10 cellular contexts compared by ENCODE assay signal in genomic region chr2:226790006-226790405, GRCh38. TPM values are rescaled to one million over a fixed set of nuclear protein-coding genes. Genes with fewer than 3 reads are reported as not detected.
DNase-seq lines count a peak whose midpoint lies in the region; ATAC-seq and TF ChIP-seq lines count a peak whose summit lies in the region.
"Had no signal": no experiment of that assay in that cellular context is flagged by ENCODE, and none has a peak within 500 bp of the region (broad histone marks: within the 10 kb centered on the region; RNA-seq: fewer than 3 reads in every experiment).

No MANE protein-coding gene starts in this region.

- H3K4me1 ChIP-seq in body of pancreas (peaks cover 53% of the 10 kb centered on the region), uterus (peaks cover 6 to 15% of the 10 kb centered on the region in 2 donors)

- peaks cover 9 to 14% of the 10 kb centered on the region in 2 donors for H3K4me1 Mint-ChIP-seq in natural killer cell
- H3K4me1 Mint-ChIP-seq in natural killer cell treated with Interleukin-12 subunit alpha and Interleukin-12 subunit beta and Interleukin-15 and Interleukin-18, amount 100 ng/mL, for 72 hours (ENCODE audit: low read depth in 2 of 2): peaks cover 9 to 10% of the 10 kb centered on the region in 2 donors
- peaks cover 9% of the 10 kb centered on the region for H3K4me1 Mint-ChIP-seq in memory B cell

- TF ChIP-seq CTCF in natural killer cell (IDR thresholded peaks at IDR 0.05): no peak
- no peak for TF ChIP-seq CTCF in body of pancreas (IDR thresholded peaks at IDR 0.05)
- TF ChIP-seq CTCF in uterus (IDR thresholded peaks at IDR 0.05): no peak

- no peak overlapping the region for H3K4me3 ChIP-seq in body of pancreas
- no peak overlapping the region for H3K4me3 ChIP-seq in uterus

- H3K27ac Mint-ChIP-seq in natural killer cell: no peak overlapping the region
- peak overlapping the region in 1 of 2 donors; percentile 44 for H3K27ac Mint-ChIP-seq in natural killer cell treated with Interleukin-12 subunit alpha and Interleukin-12 subunit beta and Interleukin-15 and Interleukin-18, amount 100 ng/mL, for 72 hours
- H3K27ac Mint-ChIP-seq in memory B cell: peak overlapping the region; percentile 99

- H3K4me3 Mint-ChIP-seq in natural killer cell (peak overlapping the region; percentile 47), memory B cell (no peak overlapping the region)
- H3K4me3 Mint-ChIP-seq in natural killer cell treated with Interleukin-12 subunit alpha and Interleukin-12 subunit beta and Interleukin-15 and Interleukin-18, amount 100 ng/mL, for 72 hours: no peak overlapping the region

- H3K27me3 ChIP-seq in body of pancreas: no peaks in the 10 kb centered on the region
- H3K27me3 ChIP-seq in uterus: no peaks in the 10 kb centered on the region

- H3K27me3 Mint-ChIP-seq in natural killer cell (ENCODE audit: low read depth in 2 of 2): peaks cover 11 to 45% of the 10 kb centered on the region in 2 donors
- peaks cover 8 to 29% of the 10 kb centered on the region in 2 donors for H3K27me3 Mint-ChIP-seq in natural killer cell treated with Interleukin-12 subunit alpha and Interleukin-12 subunit beta and Interleukin-15 and Interleukin-18, amount 100 ng/mL, for 72 hours
- H3K27me3 Mint-ChIP-seq in memory B cell: no peaks in the 10 kb centered on the region

- DNase-seq in natural killer cell (no peak), body of pancreas (peak in 3 of 4 donors; percentile 25 to 48 (median 30)), memory B cell (ENCODE audit: low spot score in 2 of 2) (no peak), uterus (no peak)
- DNase-seq in natural killer cell treated with Interleukin-12 subunit alpha and Interleukin-12 subunit beta and Interleukin-15 and Interleukin-18, amount 100 ng/mL, for 72 hours (ENCODE audit: low spot score): no peak
- DNase-seq: SK-N-SH had no signal

- H3K9me3 ChIP-seq in body of pancreas (no peaks in the 10 kb centered on the region), uterus (no peaks in the 10 kb centered on the region)
- H3K9me3 ChIP-seq: SK-N-SH had no signal

- no peak for ATAC-seq in natural killer cell
- no peak for ATAC-seq in natural killer cell treated with Interleukin-12 subunit alpha and Interleukin-12 subunit beta and Interleukin-15 and Interleukin-18, amount 100 ng/mL, for 72 hours
- no peak for ATAC-seq in body of pancreas
- no peak for ATAC-seq in memory B cell (ENCODE audit: low read depth)
- ATAC-seq in HG02852 (IDR thresholded peaks at IDR 0.05; ENCODE audit: unreplicated experiment): no peak
- no peak for ATAC-seq in HG02763 (IDR thresholded peaks at IDR 0.05; ENCODE audit: unreplicated experiment)
- no peak for ATAC-seq in HG03108 (IDR thresholded peaks at IDR 0.05; ENCODE audit: unreplicated experiment)

- peak overlapping the region; percentile 7 to 97 (median 62) for H3K27ac ChIP-seq in body of pancreas
- H3K27ac ChIP-seq in uterus: peak overlapping the region; percentile 93 to 96

- WGBS in body of pancreas, 2 donors: 56 to 68% methylated on average over 1 of the region's 1 CpG

- no peaks in the 10 kb centered on the region for H3K9me3 Mint-ChIP-seq in natural killer cell
- no peaks in the 10 kb centered on the region for H3K9me3 Mint-ChIP-seq in natural killer cell treated with Interleukin-12 subunit alpha and Interleukin-12 subunit beta and Interleukin-15 and Interleukin-18, amount 100 ng/mL, for 72 hours
- H3K9me3 Mint-ChIP-seq in memory B cell: no peaks in the 10 kb centered on the region

- H3K36me3 Mint-ChIP-seq in natural killer cell: no peaks in the 10 kb centered on the region
- no peaks in the 10 kb centered on the region for H3K36me3 Mint-ChIP-seq in natural killer cell treated with Interleukin-12 subunit alpha and Interleukin-12 subunit beta and Interleukin-15 and Interleukin-18, amount 100 ng/mL, for 72 hours
- H3K36me3 Mint-ChIP-seq in memory B cell: no peaks in the 10 kb centered on the region
- H3K36me3 Mint-ChIP-seq: CD14-positive monocyte had no signal

- TF ChIP-seq POLR2A in body of pancreas (IDR thresholded peaks at IDR 0.05) (no peak), uterus (IDR thresholded peaks at IDR 0.05) (no peak)

- intact Hi-C loops in natural killer cell (cut with micrococcal nuclease): loop anchor here (2.0 kb wide), 1 partner anchor 535 kb away; the partner anchor contains the start of gene MFF
- intact Hi-C loops in body of pancreas (cut with DNase I): no loop called here
- intact Hi-C loops in uterus (cut with DNase I; ENCODE audit: low total_unique reads): loop anchor here (10.0 kb wide), 1 partner anchor 155 kb away; no protein-coding TSS in a partner anchor

- no peaks in the 10 kb centered on the region for H3K36me3 ChIP-seq in body of pancreas (replicated peaks in 1 of 2; ENCODE audit: insufficient read depth in 1 of 2, low read depth in 2 of 2)
- H3K36me3 ChIP-seq in uterus: no peaks in the 10 kb centered on the region

RNA-seq across cellular contexts. Expression of gene IRS1, which starts 9.6 kb away (rescaled TPM):
- under 1 TPM; 0.09 to 0.55 (median 0.36) TPM for total RNA-seq in natural killer cell
- total RNA-seq in natural killer cell treated with Interleukin-12 subunit alpha and Interleukin-12 subunit beta and Interleukin-15 and Interleukin-18, amount 100 ng/mL, for 72 hours: under 1 TPM; 0.21 to 0.39 TPM
- 1 to 10 TPM; 8.2 to 9.6 TPM for total RNA-seq in body of pancreas
- total RNA-seq in uterus: 10 to 100 TPM; 11.5 to 54.2 (median 29.5) TPM

RNA-seq across cellular contexts. Expression of gene RHBDD1, which starts 45.8 kb away (rescaled TPM):
- 10 to 100 TPM; 33.7 to 49.7 (median 47.7) TPM for total RNA-seq in natural killer cell
- 10 to 100 TPM; 40.1 to 43.3 TPM for total RNA-seq in natural killer cell treated with Interleukin-12 subunit alpha and Interleukin-12 subunit beta and Interleukin-15 and Interleukin-18, amount 100 ng/mL, for 72 hours
- 1 to 10 TPM; 7.9 to 9.9 TPM for total RNA-seq in body of pancreas
- 10 to 100 TPM; 19.5 to 91.5 (median 47.3) TPM for total RNA-seq in uterus

Comparison
In these comparisons a context has a peak if more than half of its experiments do, and no peak if none do; other contexts are left out.
1. DNase-seq: peak in body of pancreas (3 of 4); none in natural killer cell (single experiment), natural killer cell treated with Interleukin-12 subunit alpha and Interleukin-12 subunit beta and Interleukin-15 and Interleukin-18, amount 100 ng/mL, for 72 hours (single experiment), memory B cell (0 of 2) and uterus (0 of 2).
2. RNA of gene IRS1, which starts 9.6 kb away (total RNA-seq): 11.5 to 54.2 TPM in uterus and 8.2 to 9.6 TPM in body of pancreas; 0.21 to 0.39 TPM in natural killer cell treated with Interleukin-12 subunit alpha and Interleukin-12 subunit beta and Interleukin-15 and Interleukin-18, amount 100 ng/mL, for 72 hours and 0.09 to 0.55 TPM in natural killer cell; every median in the first group is over 4 times any median in the second.